In the genomic region with DNA sequence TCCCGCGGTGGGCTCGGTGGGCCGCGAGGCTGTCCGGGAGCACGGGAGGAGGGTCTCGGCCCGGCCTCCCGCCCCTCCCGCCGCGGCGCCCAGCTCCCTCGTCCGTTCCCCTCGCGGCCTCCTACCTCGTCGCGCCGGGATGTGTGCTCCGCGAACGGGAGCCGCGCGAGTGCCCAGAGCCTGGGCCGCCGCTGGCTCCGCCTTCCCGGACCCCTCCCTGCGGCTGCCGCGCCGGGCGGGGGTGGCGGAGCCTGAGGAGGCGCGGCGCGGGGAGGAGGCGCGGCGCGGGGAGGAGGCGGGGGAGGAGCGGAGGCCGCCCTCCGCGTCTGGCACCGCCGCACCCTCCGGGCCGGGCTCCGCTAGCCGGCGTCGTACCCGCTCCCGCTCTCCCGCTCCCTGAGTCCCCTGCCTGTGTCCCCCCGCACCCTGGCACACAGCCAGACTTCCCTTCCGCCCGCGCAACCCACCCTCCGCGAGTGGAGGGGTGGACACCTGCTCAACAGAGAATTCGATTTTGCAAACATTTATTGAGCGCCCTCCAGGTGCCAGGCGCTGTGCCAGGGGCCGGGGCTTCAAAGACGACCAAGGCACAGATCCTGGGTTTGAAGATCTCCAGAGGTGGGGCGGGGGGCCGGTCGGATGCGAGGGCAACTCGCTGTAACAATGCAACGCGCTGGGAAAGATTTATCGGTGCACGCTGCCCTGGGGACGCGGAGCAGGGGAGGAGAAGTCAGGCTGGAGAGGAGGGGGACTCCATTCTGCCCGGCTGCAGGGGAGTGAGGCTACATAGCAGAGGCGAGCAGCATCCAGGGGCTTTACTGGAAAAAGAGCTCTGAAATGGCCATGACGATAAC, we compare ENCODE assay signal across 8 cellular contexts. TPM values are rescaled to one million over a fixed set of nuclear protein-coding genes. Genes with fewer than 3 reads are reported as not detected.
A peak's percentile ranks its signal among the peaks of the same experiment; 100 is the strongest.
DNase-seq lines count a peak whose midpoint lies in the region; ATAC-seq and TF ChIP-seq lines count a peak whose summit lies in the region.

TSS of gene MPP3 (minus strand) at position 171 of the 854 bp plus-strand sequence. CDS start 1,240 bp downstream, outside the sequence.

- no peaks in the 10 kb centered on the region for H3K36me3 Mint-ChIP-seq in CD4-positive, CD25-positive, alpha-beta regulatory T cell
- H3K36me3 Mint-ChIP-seq in osteocyte (ENCODE audit: unreplicated experiment), result peaks cover 6% of the 10 kb centered on the region

- no peaks in the 10 kb centered on the region for H3K9me3 ChIP-seq in CD4-positive, CD25-positive, alpha-beta regulatory T cell (ENCODE audit: control insufficient read depth in 2 of 2, low read length in 2 of 2)
- H3K9me3 ChIP-seq in SJSA1 (replicated peaks), result 0 out of 2 replicates have a peak, but pooled peaks cover 5% of the 10 kb centered on the region

- H3K36me3 ChIP-seq in CD4-positive, CD25-positive, alpha-beta regulatory T cell (ENCODE audit: control insufficient read depth, insufficient read depth, low read length), result no peaks in the 10 kb centered on the region
- H3K36me3 ChIP-seq in SJSA1 (peaks cover 31% of the 10 kb centered on the region), urinary bladder (ENCODE audit: insufficient read depth) (no peaks in the 10 kb centered on the region)

- peak; percentile 65 to 70 for ATAC-seq in CD4-positive, CD25-positive, alpha-beta regulatory T cell (ENCODE audit: low read depth in 2 of 2)
- no peak for ATAC-seq in GM18907 (IDR thresholded peaks at IDR 0.05; ENCODE audit: unreplicated experiment)

- peak; percentile 17 to 55 (median 28) for DNase-seq in CD4-positive, CD25-positive, alpha-beta regulatory T cell
- peak; percentile 88 for DNase-seq in HuH-7 (ENCODE audit: low spot score)
- DNase-seq in SJSA1 (ENCODE audit: low read depth in 1 of 2, low spot score in 2 of 2), result peak; percentile 69 to 73
- peak; percentile 48 for DNase-seq in amniotic stem cell (lab: John Stamatoyannopoulos, UW)
- no peak for DNase-seq in cardiac septum (ENCODE audit: low spot score)
- no peak for DNase-seq in osteocyte (ENCODE audit: extremely low spot score, unreplicated experiment)

- peaks cover 70% of the 10 kb centered on the region for H3K27me3 Mint-ChIP-seq in CD4-positive, CD25-positive, alpha-beta regulatory T cell
- H3K27me3 Mint-ChIP-seq in osteocyte (ENCODE audit: unreplicated experiment), result peaks cover 14% of the 10 kb centered on the region

- H3K4me1 Mint-ChIP-seq in CD4-positive, CD25-positive, alpha-beta regulatory T cell, result peaks cover 0 to 19% (median 6%) of the 10 kb centered on the region in 4 donors
- H3K4me1 Mint-ChIP-seq in osteocyte (ENCODE audit: unreplicated experiment), result peaks cover 17% of the 10 kb centered on the region

- H3K9me3 Mint-ChIP-seq in CD4-positive, CD25-positive, alpha-beta regulatory T cell, result peaks cover 0 to 3% (median 1%) of the 10 kb centered on the region in 7 donors
- no peaks in the 10 kb centered on the region for H3K9me3 Mint-ChIP-seq in osteocyte (ENCODE audit: unreplicated experiment)

- intact Hi-C loops in cardiac septum (cut with DNase I), result loop anchor here (5.0 kb wide), 1 partner anchor 56 kb away; the partner anchor contains the start of gene DUSP3

- H3K27ac ChIP-seq in CD4-positive, CD25-positive, alpha-beta regulatory T cell (ENCODE audit: insufficient read depth, low read length, poor library complexity, severe bottlenecking), result no peak within 1 kb of the TSS
- no peak within 1 kb of the TSS for H3K27ac ChIP-seq in SJSA1
- H3K27ac ChIP-seq in urinary bladder (ENCODE audit: low read depth), result no peak within 1 kb of the TSS

- WGBS in urinary bladder, result 2% methylated on average over 75 of the region's 87 CpGs

- H3K27me3 ChIP-seq in CD4-positive, CD25-positive, alpha-beta regulatory T cell (ENCODE audit: control insufficient read depth, insufficient read depth, low read length), result peaks cover 15% of the 10 kb centered on the region
- 0 out of 2 replicates have a peak, but pooled peaks cover 5% of the 10 kb centered on the region for H3K27me3 ChIP-seq in SJSA1 (replicated peaks)

- H3K4me3 ChIP-seq in CD4-positive, CD25-positive, alpha-beta regulatory T cell (ENCODE audit: low read depth, low read length), result no peak within 1 kb of the TSS
- H3K4me3 ChIP-seq in SJSA1 (peak within 1 kb of the TSS; percentile 66), urinary bladder (ENCODE audit: low read depth, low read length) (peak within 1 kb of the TSS; percentile 70)

- peaks cover 9% of the 10 kb centered on the region for H3K4me1 ChIP-seq in CD4-positive, CD25-positive, alpha-beta regulatory T cell (ENCODE audit: control insufficient read depth, insufficient read depth, low read length, poor library complexity, severe bottlenecking)
- peaks cover 11% of the 10 kb centered on the region for H3K4me1 ChIP-seq in SJSA1 (replicated peaks)
- H3K4me1 ChIP-seq in urinary bladder (ENCODE audit: insufficient read depth), result no peaks in the 10 kb centered on the region

- H3K27ac Mint-ChIP-seq in CD4-positive, CD25-positive, alpha-beta regulatory T cell, result peak within 1 kb of the TSS in 2 of 3 donors; percentile 46 to 50
- H3K27ac Mint-ChIP-seq in osteocyte (ENCODE audit: unreplicated experiment), result no peak within 1 kb of the TSS

- TF ChIP-seq CTCF in osteocyte (IDR thresholded peaks at IDR 0.05), result no peak

- peak within 1 kb of the TSS; percentile 76 to 95 (median 84) for H3K4me3 Mint-ChIP-seq in CD4-positive, CD25-positive, alpha-beta regulatory T cell
- peak within 1 kb of the TSS; percentile 76 for H3K4me3 Mint-ChIP-seq in osteocyte (ENCODE audit: unreplicated experiment)

RNA-seq across cellular contexts. Expression of gene MPP3, which starts in this region (rescaled TPM):
- total RNA-seq in CD4-positive, CD25-positive, alpha-beta regulatory T cell, result not detected
- not detected for polyA plus RNA-seq in CD4-positive, CD25-positive, alpha-beta regulatory T cell
- 2.4 and 6.4 TPM in 2 replicates for total RNA-seq in SJSA1 (2014; rRNA removed; shearing (Covaris generic))
- 20.0 TPM for total RNA-seq in cardiac septum
- total RNA-seq in osteocyte, result 5.9 and 6.1 TPM in 2 replicates
- 12.1 TPM for total RNA-seq in urinary bladder
- polyA plus RNA-seq in urinary bladder, result 5.4 TPM

Comparison
In these comparisons a context has a peak if more than half of its experiments do, and no peak if none do; other contexts are left out.
1. Peak in DNase-seq and ATAC-seq in CD4-positive, CD25-positive, alpha-beta regulatory T cell; RNA of the gene not detected or under 1 TPM.
2. DNase-seq: peak in HuH-7 (single experiment), SJSA1 (2 of 2) and amniotic stem cell (single experiment); none in cardiac septum (single experiment) and osteocyte (single experiment).